ENCODE assay signal across 17 cellular contexts in genomic region chr3:105480771-105481170, GRCh38.
"Had no signal": no experiment of that assay in that cellular context is flagged by ENCODE, and none has a peak within 500 bp of the region (broad histone marks: within the 10 kb centered on the region; RNA-seq: fewer than 3 reads in every experiment).

No MANE protein-coding gene starts in this region.

- DNase-seq: activated CD4-positive, alpha-beta memory T cell treated with anti-CD3 and anti-CD28 coated beads for 36 hours; activated CD4-positive, alpha-beta T cell treated with anti-CD3 and anti-CD28 coated beads for 48 hours; activated naive CD4-positive, alpha-beta T cell treated with Interleukin-2 at 50 U/mL for 16 hours; activated naive CD8-positive, alpha-beta T cell treated with anti-CD3 and anti-CD28 coated beads for 36 hours; activated T-cell treated with anti-CD3 and anti-CD28 coated beads, Interleukin-2, amount 50 U/mL, for 48 hours; esophagus squamous epithelium; left lung; retina; sigmoid colon; spleen; stimulated activated CD4-positive, alpha-beta T cell treated with anti-CD3 and anti-CD28 coated beads, Interleukin-4, amount 100 ng/mL, for 1 hour; stimulated activated naive CD4-positive, alpha-beta T cell; testis; trophoblast cell; uterus had no signal

- H3K27ac ChIP-seq: breast epithelium, esophagus squamous epithelium, left lung, sigmoid colon, spleen, testis, uterus had no signal

- H3K4me1 ChIP-seq: breast epithelium, esophagus squamous epithelium, left lung, sigmoid colon, spleen, testis, uterus had no signal

- H3K4me3 ChIP-seq: breast epithelium, esophagus squamous epithelium, left lung, lung, sigmoid colon, spleen, testis, uterus had no signal

- H3K27me3 ChIP-seq: breast epithelium, esophagus squamous epithelium, left lung, sigmoid colon, spleen, testis, uterus had no signal

- ATAC-seq: left lung had no signal

- H3K36me3 ChIP-seq: breast epithelium, esophagus squamous epithelium, left lung, sigmoid colon, spleen, uterus had no signal

- H3K9me3 ChIP-seq: esophagus squamous epithelium, sigmoid colon, testis, uterus had no signal
